ENCODE assay signal across 15 cellular contexts in genomic region chr3:45712434-45713110, GRCh38. TPM values are rescaled to one million over a fixed set of nuclear protein-coding genes. Genes with fewer than 3 reads are reported as not detected.
A peak's percentile ranks its signal among the peaks of the same experiment; 100 is the strongest.
DNase-seq lines count a peak whose midpoint lies in the region; ATAC-seq and TF ChIP-seq lines count a peak whose summit lies in the region.
"Had no signal": no experiment of that assay in that cellular context is flagged by ENCODE, and none has a peak within 500 bp of the region (broad histone marks: within the 10 kb centered on the region; RNA-seq: fewer than 3 reads in every experiment).

No MANE protein-coding gene starts in this region.

- H3K4me1 ChIP-seq in endodermal cell (ENCODE audit: control insufficient read depth, insufficient read depth, low read length) (peaks cover 4% of the 10 kb centered on the region), skeletal muscle tissue (ENCODE audit: control insufficient read depth in 3 of 3, insufficient read depth in 3 of 3, low read length in 3 of 3) (peaks cover 0 to 5% (median 0%) of the 10 kb centered on the region in 3 donors)
- H3K4me1 ChIP-seq: prostate gland had no signal

- H3K27me3 Mint-ChIP-seq in activated T-cell treated with anti-CD3 and anti-CD28 coated beads, Interleukin-2, amount 50 U/mL, for 72 hours (ENCODE audit: low read depth): no peaks in the 10 kb centered on the region
- H3K27me3 Mint-ChIP-seq in activated T-cell treated with anti-CD3 and anti-CD28 coated beads, Interleukin-2, amount 50 U/mL, for 4 hours (ENCODE audit: low read depth): no peaks in the 10 kb centered on the region
- H3K27me3 Mint-ChIP-seq in HFFc6 (ENCODE audit: insufficient read depth) (peaks cover 3% of the 10 kb centered on the region), endodermal cell (ENCODE audit: insufficient read depth) (no peaks in the 10 kb centered on the region)

- no peaks in the 10 kb centered on the region for H3K9me3 Mint-ChIP-seq in activated T-cell treated with anti-CD3 and anti-CD28 coated beads, Interleukin-2, amount 50 U/mL, for 72 hours
- H3K9me3 Mint-ChIP-seq in activated T-cell treated with anti-CD3 and anti-CD28 coated beads, Interleukin-2, amount 50 U/mL, for 4 hours: no peaks in the 10 kb centered on the region
- H3K9me3 Mint-ChIP-seq in HFFc6: no peaks in the 10 kb centered on the region
- H3K9me3 Mint-ChIP-seq in endodermal cell: no peaks in the 10 kb centered on the region

- no peak for DNase-seq in activated T-cell treated with anti-CD3 and anti-CD28 coated beads, Interleukin-2, amount 50 U/mL, for 72 hours
- no peak for DNase-seq in activated T-cell treated with anti-CD3 and anti-CD28 coated beads, Interleukin-2, amount 50 U/mL, for 4 hours
- DNase-seq in HFFc6 (peak; percentile 86), endodermal cell (no peak), NCI-H524 (lab: John Stamatoyannopoulos, UW) (no peak), NCI-H1436 (lab: John Stamatoyannopoulos, UW) (no peak)
- DNase-seq: activated CD4-positive, alpha-beta T cell treated with anti-CD3 and anti-CD28 coated beads, Interleukin-2, amount 50 U/mL, for 4 hours; amniotic stem cell; NCI-H1930; SHP77; stimulated activated CD4-positive, alpha-beta T cell treated with anti-CD3 and anti-CD28 coated beads, Interleukin-15, amount 100 ng/mL, for 24 hours; T1000 had no signal

- no peaks in the 10 kb centered on the region for H3K27me3 ChIP-seq in endodermal cell (ENCODE audit: control insufficient read depth, insufficient read depth, low read length, poor library complexity, severe bottlenecking)
- no peaks in the 10 kb centered on the region for H3K27me3 ChIP-seq in skeletal muscle tissue (ENCODE audit: control insufficient read depth in 3 of 3, insufficient read depth in 3 of 3, low read length in 3 of 3)

- TF ChIP-seq CTCF in HFFc6 (IDR thresholded peaks at IDR 0.05) (peak; percentile 43), endodermal cell (conservative IDR thresholded peaks at IDR 0.05) (no peak)

- H3K9me3 ChIP-seq in endodermal cell (ENCODE audit: control insufficient read depth, low read length): no peaks in the 10 kb centered on the region
- H3K9me3 ChIP-seq in skeletal muscle tissue (ENCODE audit: control insufficient read depth in 3 of 3, low read length in 3 of 3): no peaks in the 10 kb centered on the region
- H3K9me3 ChIP-seq: prostate gland had no signal

- WGBS in endodermal cell (ENCODE audit: insufficient coverage in 1 of 2, insufficient read length in 1 of 2), 2 experiments: 91 to 94% methylated on average over 6 to 7 of the region's 7 CpGs

- H3K4me3 Mint-ChIP-seq in activated T-cell treated with anti-CD3 and anti-CD28 coated beads, Interleukin-2, amount 50 U/mL, for 72 hours: no peak overlapping the region
- H3K4me3 Mint-ChIP-seq in activated T-cell treated with anti-CD3 and anti-CD28 coated beads, Interleukin-2, amount 50 U/mL, for 4 hours: no peak overlapping the region
- H3K4me3 Mint-ChIP-seq in HFFc6 (peak overlapping the region; percentile 7), endodermal cell (no peak overlapping the region)

- H3K9ac ChIP-seq in endodermal cell (ENCODE audit: extremely low read depth, low read length, poor library complexity, severe bottlenecking) (no peak overlapping the region), skeletal muscle tissue (ENCODE audit: low read depth in 1 of 3, low read length in 3 of 3) (no peak overlapping the region)

- H3K36me3 ChIP-seq in endodermal cell (ENCODE audit: control insufficient read depth, insufficient read depth, low read length): peaks cover 94% of the 10 kb centered on the region
- peaks cover 10 to 33% (median 32%) of the 10 kb centered on the region in 3 donors for H3K36me3 ChIP-seq in skeletal muscle tissue (ENCODE audit: control insufficient read depth in 3 of 3, insufficient read depth in 3 of 3, low read length in 3 of 3)
- H3K36me3 ChIP-seq: prostate gland had no signal

- H3K27ac ChIP-seq in endodermal cell (ENCODE audit: low read depth, low read length) (peak overlapping the region; percentile 34), skeletal muscle tissue (ENCODE audit: low read depth, low read length) (peak overlapping the region; percentile 38)
- H3K27ac ChIP-seq: prostate gland had no signal

- H3K4me1 Mint-ChIP-seq in activated T-cell treated with anti-CD3 and anti-CD28 coated beads, Interleukin-2, amount 50 U/mL, for 72 hours (ENCODE audit: low read depth): peaks cover 29% of the 10 kb centered on the region
- peaks cover 21% of the 10 kb centered on the region for H3K4me1 Mint-ChIP-seq in activated T-cell treated with anti-CD3 and anti-CD28 coated beads, Interleukin-2, amount 50 U/mL, for 4 hours (ENCODE audit: low read depth)
- H3K4me1 Mint-ChIP-seq in HFFc6 (ENCODE audit: low read depth): peaks cover 57% of the 10 kb centered on the region
- peaks cover 13% of the 10 kb centered on the region for H3K4me1 Mint-ChIP-seq in endodermal cell

- peak overlapping the region; percentile 25 for H3K27ac Mint-ChIP-seq in activated T-cell treated with anti-CD3 and anti-CD28 coated beads, Interleukin-2, amount 50 U/mL, for 72 hours
- H3K27ac Mint-ChIP-seq in HFFc6: peak overlapping the region; percentile 73
- H3K27ac Mint-ChIP-seq in endodermal cell: peak overlapping the region; percentile 76

- H3K4me3 ChIP-seq in endodermal cell (ENCODE audit: low read length): no peak overlapping the region
- H3K4me3 ChIP-seq in skeletal muscle tissue (ENCODE audit: low read length in 3 of 3): no peak overlapping the region
- H3K4me3 ChIP-seq: prostate gland had no signal

- ATAC-seq in activated T-cell treated with anti-CD3 and anti-CD28 coated beads, Interleukin-2, amount 50 U/mL, for 72 hours (replicated peaks in 1 of 2): no peak
- no peak for ATAC-seq in activated T-cell treated with anti-CD3 and anti-CD28 coated beads, Interleukin-2, amount 50 U/mL, for 4 hours
- no peak for ATAC-seq in HG02938 (IDR thresholded peaks at IDR 0.05; ENCODE audit: unreplicated experiment)

- peaks cover 15 to 38% of the 10 kb centered on the region in 2 donors for H3K36me3 Mint-ChIP-seq in activated T-cell treated with anti-CD3 and anti-CD28 coated beads, Interleukin-2, amount 50 U/mL, for 72 hours (ENCODE audit: insufficient read depth in 2 of 2)
- peaks cover 47% of the 10 kb centered on the region for H3K36me3 Mint-ChIP-seq in activated T-cell treated with anti-CD3 and anti-CD28 coated beads, Interleukin-2, amount 50 U/mL, for 4 hours (ENCODE audit: insufficient read depth)
- H3K36me3 Mint-ChIP-seq in HFFc6 (ENCODE audit: low read depth) (peaks cover 53% of the 10 kb centered on the region), endodermal cell (ENCODE audit: low read depth) (peaks cover 67% of the 10 kb centered on the region)

RNA-seq across cellular contexts. Expression of gene SACM1L, which starts 23.4 kb away (rescaled TPM):
- total RNA-seq in activated T-cell treated with anti-CD3 and anti-CD28 coated beads, Interleukin-2, amount 50 U/mL, for 72 hours: 10 to 100 TPM; 77.1 to 78.4 TPM
- 10 to 100 TPM; 48.8 to 52.5 (median 49.2) TPM for total RNA-seq in activated T-cell treated with anti-CD3 and anti-CD28 coated beads, Interleukin-2, amount 50 U/mL, for 4 hours
- total RNA-seq in HFFc6 (2021; fragmentation: NEBNext Ultra II Directional; extraction: Animal tissue kit (Norgen Biotek cat#: 25700)): 10 to 100 TPM; 43.9 to 51.3 (median 47.8) TPM
- 100 to 1,000 TPM; 149 to 161 TPM for total RNA-seq in endodermal cell
- 63.0 TPM for polyA plus RNA-seq in endodermal cell (2013, experiment 1 of 2)
- polyA plus RNA-seq in endodermal cell (2013, experiment 2 of 2): 66.3 TPM
- total RNA-seq in skeletal muscle tissue: 24.0 TPM

Comparison
In these comparisons a context has a peak if more than half of its experiments do, and no peak if none do; other contexts are left out.
1. H3K27ac Mint-ChIP-seq: peak in every context shown above with its lines; median percentile 76 in endodermal cell; 73 in HFFc6; 25 in activated T-cell treated with anti-CD3 and anti-CD28 coated beads, Interleukin-2, amount 50 U/mL, for 72 hours.